21 cellular contexts compared by ENCODE assay signal in the genomic region with DNA sequence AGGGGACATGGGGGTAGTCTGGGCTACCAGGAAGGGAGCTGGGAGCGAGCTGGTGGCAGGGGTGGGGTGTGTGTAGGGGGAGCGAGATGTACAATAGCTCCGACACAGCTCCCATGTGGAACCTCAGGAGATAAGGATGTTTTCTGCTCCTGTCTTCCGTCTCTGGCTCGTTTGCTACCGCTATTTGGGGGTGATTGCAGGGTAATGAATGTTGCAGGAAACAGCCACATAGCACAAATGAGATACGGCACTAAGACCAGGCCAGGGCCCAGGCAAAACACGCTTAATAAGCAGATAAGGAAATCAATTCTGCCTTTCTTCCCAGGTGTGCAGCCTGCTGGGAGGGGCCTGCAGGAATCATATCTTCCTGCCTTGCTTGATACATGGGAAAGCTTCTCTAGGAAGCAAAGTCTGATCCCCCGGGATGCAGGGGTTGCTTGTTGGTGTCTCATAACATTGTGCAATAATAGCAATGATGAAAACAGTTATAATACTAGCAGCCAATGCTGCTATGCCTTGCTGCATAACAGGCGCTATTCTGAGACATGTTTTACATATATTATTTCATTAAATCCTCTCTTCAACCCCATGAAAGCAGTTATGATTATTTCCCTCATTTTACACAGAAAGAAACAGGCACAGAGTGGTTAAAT.
DNase-seq lines count a peak whose midpoint lies in the region; ATAC-seq, FAIRE-seq and TF ChIP-seq lines count a peak whose summit lies in the region.
"Had no signal": no experiment of that assay in that cellular context is flagged by ENCODE, and none has a peak within 500 bp of the region (broad histone marks: within the 10 kb centered on the region; RNA-seq: fewer than 3 reads in every experiment).

No MANE protein-coding gene starts in this region.

- FAIRE-seq in K562 (lab: Jason Lieb, UNC) (no peak), frontal cortex (lab: Jason Lieb, UNC) (no peak)
- FAIRE-seq: GM12891, GM18507 had no signal

- no TSS peak for BruUV-seq in K562 (replicated peaks; lab: Mats Ljungman, UMichigan)

- no peaks in the 10 kb centered on the region for H3K9me1 ChIP-seq in K562 (ENCODE audit: control insufficient read depth, insufficient read depth, low read length)

- H3K4me1 ChIP-seq in K562 (replicated peaks in 1 of 2; ENCODE audit: control insufficient read depth in 2 of 2, insufficient read depth in 2 of 2, low read length in 2 of 2), result no peaks in the 10 kb centered on the region

- in situ Hi-C loops in K562 (cut with MboI), result no loop called here

- no peak for TF ChIP-seq POLR2A in K562 (conservative IDR thresholded peaks at IDR 0.05)

- no peaks in the 10 kb centered on the region for H3K9me3 ChIP-seq in K562 (replicated peaks; ENCODE audit: control insufficient read depth, insufficient read depth, low read depth, low read length)
- H3K9me3 ChIP-seq: MG63 had no signal

- POLR2A ChIA-PET in K562 (lab: Yijun Ruan, JAX), result interaction anchor here (0.7 kb wide), 1 partner anchor 9 kb away, joined by 3 read pairs; no protein-coding TSS in a partner anchor

- no peak overlapping the region for H2AFZ ChIP-seq in K562 (ENCODE audit: low read depth, low read length)
- H2AFZ ChIP-seq: GM23338 had no signal

- ATAC-seq in K562, result no peak
- no peak for ATAC-seq in HG02885 (IDR thresholded peaks at IDR 0.05; ENCODE audit: poor library complexity, unreplicated experiment)
- ATAC-seq: GM23338, HCT116 had no signal

- no peak for TF ChIP-seq RAD21 in K562 (CRISPR knock-in tag; conservative IDR thresholded peaks at IDR 0.05 in 1 of 2, IDR thresholded peaks at IDR 0.05 in 1 of 2)

- no peaks in the 10 kb centered on the region for H4K20me1 ChIP-seq in K562 (replicated peaks; ENCODE audit: control insufficient read depth, insufficient read depth, low read length)

- no peak for TF ChIP-seq EP300 in K562 (IDR thresholded peaks at IDR 0.05; ENCODE audit: low read length)

- peaks cover 8 to 59% of the 10 kb centered on the region in 2 experiments for H3K27me3 ChIP-seq in K562 (ENCODE audit: control insufficient read depth in 2 of 2, insufficient read depth in 2 of 2, low read length in 2 of 2)
- H3K27me3 ChIP-seq: MG63 had no signal

- no peak overlapping the region for H3K9ac ChIP-seq in K562 (ENCODE audit: insufficient read depth in 1 of 2, low read depth in 2 of 2, low read length in 2 of 2)
- H3K9ac ChIP-seq: KMS-11 had no signal

- H3K4me2 ChIP-seq in K562 (ENCODE audit: insufficient read depth, low read length), result no peak overlapping the region
- H3K4me2 ChIP-seq: GM23338, KMS-11 had no signal

- WGBS in K562 (ENCODE audit: insufficient coverage, low coverage, missing lambda C conversion rate), result 3% methylated on average over 9 of the region's 10 CpGs

- DNase-seq in AG10803 (ENCODE audit: low read depth) (peak; percentile 32), GM03348 (ENCODE audit: low spot score) (peak; percentile 39), K562 (ENCODE audit: extremely low read depth in 1 of 4, low spot score in 3 of 4) (no peak), posterior vena cava (ENCODE audit: low spot score) (peak; percentile 37), NCI-H524 treated with DMSO at 0.1 percent for 48 hours (lab: John Stamatoyannopoulos, UW) (no peak), NCI-H146 treated with DMSO at 0.1 percent for 48 hours (lab: John Stamatoyannopoulos, UW; ENCODE audit: unreplicated experiment) (no peak), frontal cortex (ENCODE audit: low spot score in 2 of 2) (no peak)
- DNase-seq: CD4-positive, alpha-beta T cell; MG63; NCI-H1092 treated with DMSO at 0.1 percent for 48 hours; NCI-H187; NCI-H774; RPMI8226; SIG-M5; SW 1271 had no signal

- H3K27ac ChIP-seq in K562 (ENCODE audit: extremely low read depth, low read depth, low read length), result no peak overlapping the region
- H3K27ac ChIP-seq: KMS-11 had no signal

- no peaks in the 10 kb centered on the region for H3K36me3 ChIP-seq in K562 (ENCODE audit: control insufficient read depth, insufficient read depth, low read length)
- H3K36me3 ChIP-seq: MG63 had no signal

- H3K4me3 ChIP-seq in AG10803 (ENCODE audit: low read length), result no peak overlapping the region
- no peak overlapping the region for H3K4me3 ChIP-seq in K562
- H3K4me3 ChIP-seq: GM23338, MG63 had no signal

- H3K79me2 ChIP-seq in K562 (ENCODE audit: control insufficient read depth, insufficient read depth, low read length), result no peaks in the 10 kb centered on the region

- CTCF ChIA-PET in K562 (lab: Yijun Ruan, JAX; ENCODE audit: low intra/inter-chr PET ratio), result no interaction called here

- intact Hi-C loops in K562 (cut with micrococcal nuclease), result no loop called here
- intact Hi-C loops in posterior vena cava (cut with DNase I), result no loop called here

- TF ChIP-seq CTCF in AG10803 (conservative IDR thresholded peaks at IDR 0.05; ENCODE audit: low read length), result no peak
- TF ChIP-seq CTCF in K562 (IDR thresholded peaks at IDR 0.05 in 2 of 3, conservative IDR thresholded peaks at IDR 0.05 in 1 of 3; ENCODE audit: insufficient read depth in 2 of 3, low read depth in 1 of 3, low read length in 3 of 3), result no peak

TF ChIP-seq in K562, 482 proteins besides CTCF, POLR2A, EP300 and RAD21:
- TF ChIP-seq CEBPB (tag; IDR thresholded peaks at IDR 0.05) (peak; percentile 54; the same call in 1 of the 2 replicates), CEBPG (CRISPR knock-in tag; IDR thresholded peaks at IDR 0.05) (no peak), CEBPG (tag; conservative IDR thresholded peaks at IDR 0.05 in 1 of 2, IDR thresholded peaks at IDR 0.05 in 1 of 2) (peak; percentile 28 to 54; a peak in 2 of 4 replicates), ILK (tag; IDR thresholded peaks at IDR 0.05; ENCODE audit: borderline replicate concordance, low read depth) (no peak)

Comparison
In these comparisons a context has a peak if more than half of its experiments do, and no peak if none do; other contexts are left out.
1. DNase-seq: peak in AG10803 (single experiment), GM03348 (single experiment) and posterior vena cava (single experiment); none in K562 (0 of 4), NCI-H524 treated with DMSO at 0.1 percent for 48 hours (single experiment), NCI-H146 treated with DMSO at 0.1 percent for 48 hours (single experiment) and frontal cortex (0 of 2).